Comparison of ENCODE assay signal across 2 cellular contexts in the genomic region with DNA sequence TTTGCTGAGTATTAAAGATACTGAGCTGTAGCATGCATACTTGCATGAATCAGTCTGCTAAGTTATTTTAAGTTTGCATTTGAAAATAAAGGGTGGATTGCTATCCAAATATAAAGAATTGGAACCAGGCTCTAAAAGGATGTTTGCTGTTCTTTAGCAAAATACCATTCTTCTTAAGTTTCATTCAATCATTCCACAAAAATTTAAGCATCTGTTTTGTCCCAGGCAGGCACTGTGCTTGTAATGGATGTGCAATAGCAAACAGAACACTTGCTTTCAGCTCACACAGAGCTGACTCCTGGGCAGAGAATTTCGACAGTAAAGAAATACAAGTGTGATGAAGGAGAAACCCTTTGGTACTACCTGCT.
A peak's percentile ranks its signal among the peaks of the same experiment; 100 is the strongest.
TF ChIP-seq lines count a peak whose summit lies in the region.

No MANE protein-coding gene starts in this region.

TF ChIP-seq in IMR-90, 13 proteins besides CTCF, POLR2A, EP300 and RAD21:
- TF ChIP-seq NFE2L2 (IDR thresholded peaks at IDR 0.05; ENCODE audit: low read depth, low read length), result no peak
- no peak for TF ChIP-seq MAZ (IDR thresholded peaks at IDR 0.05; ENCODE audit: borderline replicate concordance, low read depth, low read length)
- TF ChIP-seq BHLHE40 (IDR thresholded peaks at IDR 0.05; ENCODE audit: low read depth, low read length), result no peak
- TF ChIP-seq MAFK (IDR thresholded peaks at IDR 0.05; ENCODE audit: low read depth, low read length), result peak; percentile 72
- TF ChIP-seq, protein P1, sequence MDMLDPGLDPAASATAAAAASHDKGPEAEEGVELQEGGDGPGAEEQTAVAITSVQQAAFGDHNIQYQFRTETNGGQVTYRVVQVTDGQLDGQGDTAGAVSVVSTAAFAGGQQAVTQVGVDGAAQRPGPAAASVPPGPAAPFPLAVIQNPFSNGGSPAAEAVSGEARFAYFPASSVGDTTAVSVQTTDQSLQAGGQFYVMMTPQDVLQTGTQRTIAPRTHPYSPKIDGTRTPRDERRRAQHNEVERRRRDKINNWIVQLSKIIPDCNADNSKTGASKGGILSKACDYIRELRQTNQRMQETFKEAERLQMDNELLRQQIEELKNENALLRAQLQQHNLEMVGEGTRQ (IDR thresholded peaks at IDR 0.05; ENCODE audit: low read depth, low read length), result no peak
- TF ChIP-seq SMC3 (IDR thresholded peaks at IDR 0.05; ENCODE audit: low read depth, low read length), result peak; percentile 24; the same call in 1 of the 2 replicates
- no peak for TF ChIP-seq CHD1 (IDR thresholded peaks at IDR 0.05; ENCODE audit: low read depth, low read length)
- TF ChIP-seq, protein P2, sequence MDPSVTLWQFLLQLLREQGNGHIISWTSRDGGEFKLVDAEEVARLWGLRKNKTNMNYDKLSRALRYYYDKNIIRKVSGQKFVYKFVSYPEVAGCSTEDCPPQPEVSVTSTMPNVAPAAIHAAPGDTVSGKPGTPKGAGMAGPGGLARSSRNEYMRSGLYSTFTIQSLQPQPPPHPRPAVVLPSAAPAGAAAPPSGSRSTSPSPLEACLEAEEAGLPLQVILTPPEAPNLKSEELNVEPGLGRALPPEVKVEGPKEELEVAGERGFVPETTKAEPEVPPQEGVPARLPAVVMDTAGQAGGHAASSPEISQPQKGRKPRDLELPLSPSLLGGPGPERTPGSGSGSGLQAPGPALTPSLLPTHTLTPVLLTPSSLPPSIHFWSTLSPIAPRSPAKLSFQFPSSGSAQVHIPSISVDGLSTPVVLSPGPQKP (IDR thresholded peaks at IDR 0.05; ENCODE audit: borderline replicate concordance, low read depth, low read length), result no peak
- peak; percentile 82 for TF ChIP-seq RCOR1 (IDR thresholded peaks at IDR 0.05; ENCODE audit: insufficient replicate concordance, low read length)
- no peak for TF ChIP-seq FOS (IDR thresholded peaks at IDR 0.05; ENCODE audit: low read depth, low read length)
- no peak for TF ChIP-seq MXI1 (IDR thresholded peaks at IDR 0.05; ENCODE audit: borderline replicate concordance, low read depth, low read length)
- TF ChIP-seq CEBPB (IDR thresholded peaks at IDR 0.05; ENCODE audit: low read depth, low read length), result peak; percentile 90
- no peak for TF ChIP-seq RFX5 (IDR thresholded peaks at IDR 0.05; ENCODE audit: low read depth, low read length)

TF ChIP-seq in HepG2, 621 proteins besides CTCF, POLR2A, EP300 and RAD21:
- TF ChIP-seq ZNF512B (CRISPR knock-in tag; IDR thresholded peaks at IDR 0.05; ENCODE audit: borderline replicate concordance), result no peak
- TF ChIP-seq, protein P3, sequence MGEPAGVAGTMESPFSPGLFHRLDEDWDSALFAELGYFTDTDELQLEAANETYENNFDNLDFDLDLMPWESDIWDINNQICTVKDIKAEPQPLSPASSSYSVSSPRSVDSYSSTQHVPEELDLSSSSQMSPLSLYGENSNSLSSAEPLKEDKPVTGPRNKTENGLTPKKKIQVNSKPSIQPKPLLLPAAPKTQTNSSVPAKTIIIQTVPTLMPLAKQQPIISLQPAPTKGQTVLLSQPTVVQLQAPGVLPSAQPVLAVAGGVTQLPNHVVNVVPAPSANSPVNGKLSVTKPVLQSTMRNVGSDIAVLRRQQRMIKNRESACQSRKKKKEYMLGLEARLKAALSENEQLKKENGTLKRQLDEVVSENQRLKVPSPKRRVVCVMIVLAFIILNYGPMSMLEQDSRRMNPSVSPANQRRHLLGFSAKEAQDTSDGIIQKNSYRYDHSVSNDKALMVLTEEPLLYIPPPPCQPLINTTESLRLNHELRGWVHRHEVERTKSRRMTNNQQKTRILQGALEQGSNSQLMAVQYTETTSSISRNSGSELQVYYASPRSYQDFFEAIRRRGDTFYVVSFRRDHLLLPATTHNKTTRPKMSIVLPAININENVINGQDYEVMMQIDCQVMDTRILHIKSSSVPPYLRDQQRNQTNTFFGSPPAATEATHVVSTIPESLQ (CRISPR knock-in tag; conservative IDR thresholded peaks at IDR 0.05), result no peak
- TF ChIP-seq ZNF652 (CRISPR knock-in tag; IDR thresholded peaks at IDR 0.05; ENCODE audit: borderline replicate concordance, low read depth), result no peak
- TF ChIP-seq ZNF567 (CRISPR knock-in tag; IDR thresholded peaks at IDR 0.05; ENCODE audit: borderline replicate concordance), result no peak
- TF ChIP-seq GLMP (CRISPR knock-in tag; IDR thresholded peaks at IDR 0.05; ENCODE audit: borderline replicate concordance), result no peak
